21 cellular contexts compared by ENCODE assay signal in genomic region chr13:105341256-105341655, GRCh38.
"Had no signal": no experiment of that assay in that cellular context is flagged by ENCODE, and none has a peak within 500 bp of the region (broad histone marks: within the 10 kb centered on the region; RNA-seq: fewer than 3 reads in every experiment).

No MANE protein-coding gene starts in this region.

- H3K4me3 ChIP-seq: MG63 had no signal

- FAIRE-seq: HTR-8/SVneo had no signal

- H3K9ac ChIP-seq: SK-N-SH had no signal

- H3K27ac ChIP-seq: HL-60, RWPE1 had no signal

- DNase-seq: KBM-7, MG63, NCI-H1092, NCI-H1105 treated with DMSO at 0.1 percent for 48 hours, NCI-H1417 treated with DMSO at 0.1 percent for 48 hours, NCI-H146, NCI-H1694 treated with DMSO at 0.1 percent for 48 hours, NCI-H2029 treated with DMSO at 0.1 percent for 48 hours, NCI-H2171, NCI-H345, NCI-H446 treated with DMSO at 0.1 percent for 48 hours, NCI-H510A treated with DMSO at 0.1 percent for 48 hours, NCI-H69, NCI-H774, SHP77, SW 1271 had no signal

- H3K4me2 ChIP-seq: SK-N-SH had no signal

- H3K36me3 ChIP-seq: MG63 had no signal

- H3K27me3 ChIP-seq: MG63 had no signal

- ATAC-seq: Panc1 had no signal

- H3K9me3 ChIP-seq: MG63, SK-N-SH had no signal
